In the genomic region with DNA sequence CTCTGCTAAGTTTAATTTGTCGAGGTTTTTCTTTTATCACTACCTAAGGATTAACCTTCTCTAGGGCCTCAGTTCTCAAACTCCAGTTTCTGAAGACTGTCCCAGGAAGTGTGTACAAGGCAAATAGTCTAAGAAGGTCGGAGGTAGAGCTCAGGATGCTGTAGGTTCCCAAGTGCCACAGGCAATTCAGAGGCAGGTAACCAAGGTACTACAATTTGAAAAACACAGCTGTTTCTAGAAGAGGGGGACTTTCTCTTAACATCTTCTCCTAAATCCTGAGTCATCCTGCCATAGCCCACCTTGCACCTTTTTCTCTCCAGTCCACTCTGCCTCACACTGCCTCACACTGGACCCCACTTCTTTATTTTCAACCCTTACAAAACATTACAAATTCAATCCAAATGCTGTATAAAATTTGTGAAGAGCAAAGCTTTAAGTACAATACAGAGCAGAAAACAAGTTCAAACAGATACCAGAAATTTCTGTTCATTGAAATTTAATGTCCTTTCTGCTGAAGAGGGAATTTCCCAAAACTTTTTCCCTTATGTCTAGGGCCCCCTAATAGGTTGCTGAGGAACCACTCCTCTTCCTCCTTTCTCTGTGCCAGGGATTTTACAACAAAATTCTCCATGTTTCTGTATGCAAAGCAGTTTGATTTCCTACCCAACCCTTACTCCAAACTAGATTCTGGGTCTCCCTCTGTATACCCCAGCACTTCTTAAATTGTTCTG, we compare ENCODE assay signal across 2 cellular contexts.
A peak's percentile ranks its signal among the peaks of the same experiment; 100 is the strongest.
TF ChIP-seq lines count a peak whose summit lies in the region.

No MANE protein-coding gene starts in this region.

TF ChIP-seq in WTC11, 78 proteins besides CTCF, POLR2A, EP300 and RAD21 (continued from another document):
- TF ChIP-seq, protein P1, sequence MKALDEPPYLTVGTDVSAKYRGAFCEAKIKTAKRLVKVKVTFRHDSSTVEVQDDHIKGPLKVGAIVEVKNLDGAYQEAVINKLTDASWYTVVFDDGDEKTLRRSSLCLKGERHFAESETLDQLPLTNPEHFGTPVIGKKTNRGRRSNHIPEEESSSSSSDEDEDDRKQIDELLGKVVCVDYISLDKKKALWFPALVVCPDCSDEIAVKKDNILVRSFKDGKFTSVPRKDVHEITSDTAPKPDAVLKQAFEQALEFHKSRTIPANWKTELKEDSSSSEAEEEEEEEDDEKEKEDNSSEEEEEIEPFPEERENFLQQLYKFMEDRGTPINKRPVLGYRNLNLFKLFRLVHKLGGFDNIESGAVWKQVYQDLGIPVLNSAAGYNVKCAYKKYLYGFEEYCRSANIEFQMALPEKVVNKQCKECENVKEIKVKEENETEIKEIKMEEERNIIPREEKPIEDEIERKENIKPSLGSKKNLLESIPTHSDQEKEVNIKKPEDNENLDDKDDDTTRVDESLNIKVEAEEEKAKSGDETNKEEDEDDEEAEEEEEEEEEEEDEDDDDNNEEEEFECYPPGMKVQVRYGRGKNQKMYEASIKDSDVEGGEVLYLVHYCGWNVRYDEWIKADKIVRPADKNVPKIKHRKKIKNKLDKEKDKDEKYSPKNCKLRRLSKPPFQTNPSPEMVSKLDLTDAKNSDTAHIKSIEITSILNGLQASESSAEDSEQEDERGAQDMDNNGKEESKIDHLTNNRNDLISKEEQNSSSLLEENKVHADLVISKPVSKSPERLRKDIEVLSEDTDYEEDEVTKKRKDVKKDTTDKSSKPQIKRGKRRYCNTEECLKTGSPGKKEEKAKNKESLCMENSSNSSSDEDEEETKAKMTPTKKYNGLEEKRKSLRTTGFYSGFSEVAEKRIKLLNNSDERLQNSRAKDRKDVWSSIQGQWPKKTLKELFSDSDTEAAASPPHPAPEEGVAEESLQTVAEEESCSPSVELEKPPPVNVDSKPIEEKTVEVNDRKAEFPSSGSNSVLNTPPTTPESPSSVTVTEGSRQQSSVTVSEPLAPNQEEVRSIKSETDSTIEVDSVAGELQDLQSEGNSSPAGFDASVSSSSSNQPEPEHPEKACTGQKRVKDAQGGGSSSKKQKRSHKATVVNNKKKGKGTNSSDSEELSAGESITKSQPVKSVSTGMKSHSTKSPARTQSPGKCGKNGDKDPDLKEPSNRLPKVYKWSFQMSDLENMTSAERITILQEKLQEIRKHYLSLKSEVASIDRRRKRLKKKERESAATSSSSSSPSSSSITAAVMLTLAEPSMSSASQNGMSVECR (CRISPR knock-in tag; IDR thresholded peaks at IDR 0.05; ENCODE audit: borderline replicate concordance), result no peak

TF ChIP-seq in HepG2, 621 proteins besides CTCF, POLR2A, EP300 and RAD21:
- TF ChIP-seq, protein P2, sequence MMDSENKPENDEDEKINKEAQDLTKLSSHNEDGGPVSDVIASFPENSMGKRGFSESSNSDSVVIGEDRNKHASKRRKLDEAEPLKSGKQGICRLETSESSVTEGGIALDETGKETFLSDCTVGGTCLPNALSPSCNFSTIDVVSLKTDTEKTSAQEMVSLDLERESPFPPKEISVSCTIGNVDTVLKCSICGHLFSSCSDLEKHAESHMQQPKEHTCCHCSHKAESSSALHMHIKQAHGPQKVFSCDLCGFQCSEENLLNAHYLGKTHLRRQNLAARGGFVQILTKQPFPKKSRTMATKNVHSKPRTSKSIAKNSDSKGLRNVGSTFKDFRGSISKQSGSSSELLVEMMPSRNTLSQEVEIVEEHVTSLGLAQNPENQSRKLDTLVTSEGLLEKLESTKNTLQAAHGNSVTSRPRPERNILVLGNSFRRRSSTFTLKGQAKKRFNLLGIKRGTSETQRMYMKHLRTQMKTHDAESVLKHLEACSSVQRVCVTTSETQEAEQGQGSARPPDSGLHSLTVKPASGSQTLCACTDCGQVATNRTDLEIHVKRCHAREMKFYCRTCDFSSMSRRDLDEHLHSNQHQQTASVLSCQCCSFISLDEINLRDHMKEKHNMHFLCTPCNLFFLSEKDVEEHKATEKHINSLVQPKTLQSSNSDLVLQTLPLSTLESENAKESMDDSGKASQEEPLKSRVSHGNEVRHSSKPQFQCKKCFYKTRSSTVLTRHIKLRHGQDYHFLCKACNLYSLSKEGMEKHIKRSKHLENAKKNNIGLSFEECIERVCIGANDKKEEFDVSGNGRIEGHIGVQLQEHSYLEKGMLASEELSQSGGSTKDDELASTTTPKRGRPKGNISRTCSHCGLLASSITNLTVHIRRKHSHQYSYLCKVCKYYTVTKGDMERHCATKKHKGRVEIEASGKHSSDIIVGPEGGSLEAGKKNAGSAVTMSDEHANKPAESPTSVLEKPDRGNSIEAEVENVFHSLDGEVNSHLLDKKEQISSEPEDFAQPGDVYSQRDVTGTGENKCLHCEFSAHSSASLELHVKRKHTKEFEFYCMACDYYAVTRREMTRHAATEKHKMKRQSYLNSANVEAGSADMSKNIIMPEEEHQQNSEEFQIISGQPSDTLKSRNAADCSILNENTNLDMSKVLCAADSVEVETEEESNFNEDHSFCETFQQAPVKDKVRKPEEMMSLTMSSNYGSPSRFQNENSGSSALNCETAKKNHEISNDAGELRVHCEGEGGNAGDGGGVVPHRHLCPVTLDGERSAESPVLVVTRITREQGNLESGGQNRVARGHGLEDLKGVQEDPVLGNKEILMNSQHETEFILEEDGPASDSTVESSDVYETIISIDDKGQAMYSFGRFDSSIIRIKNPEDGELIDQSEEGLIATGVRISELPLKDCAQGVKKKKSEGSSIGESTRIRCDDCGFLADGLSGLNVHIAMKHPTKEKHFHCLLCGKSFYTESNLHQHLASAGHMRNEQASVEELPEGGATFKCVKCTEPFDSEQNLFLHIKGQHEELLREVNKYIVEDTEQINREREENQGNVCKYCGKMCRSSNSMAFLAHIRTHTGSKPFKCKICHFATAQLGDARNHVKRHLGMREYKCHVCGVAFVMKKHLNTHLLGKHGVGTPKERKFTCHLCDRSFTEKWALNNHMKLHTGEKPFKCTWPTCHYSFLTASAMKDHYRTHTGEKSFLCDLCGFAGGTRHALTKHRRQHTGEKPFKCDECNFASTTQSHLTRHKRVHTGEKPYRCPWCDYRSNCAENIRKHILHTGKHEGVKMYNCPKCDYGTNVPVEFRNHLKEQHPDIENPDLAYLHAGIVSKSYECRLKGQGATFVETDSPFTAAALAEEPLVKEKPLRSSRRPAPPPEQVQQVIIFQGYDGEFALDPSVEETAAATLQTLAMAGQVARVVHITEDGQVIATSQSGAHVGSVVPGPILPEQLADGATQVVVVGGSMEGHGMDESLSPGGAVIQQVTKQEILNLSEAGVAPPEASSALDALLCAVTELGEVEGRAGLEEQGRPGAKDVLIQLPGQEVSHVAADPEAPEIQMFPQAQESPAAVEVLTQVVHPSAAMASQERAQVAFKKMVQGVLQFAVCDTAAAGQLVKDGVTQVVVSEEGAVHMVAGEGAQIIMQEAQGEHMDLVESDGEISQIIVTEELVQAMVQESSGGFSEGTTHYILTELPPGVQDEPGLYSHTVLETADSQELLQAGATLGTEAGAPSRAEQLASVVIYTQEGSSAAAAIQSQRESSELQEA (CRISPR knock-in tag; IDR thresholded peaks at IDR 0.05; ENCODE audit: not compliant biosample characterization), result no peak
- TF ChIP-seq KDM6A (CRISPR knock-in tag; IDR thresholded peaks at IDR 0.05; ENCODE audit: low read depth) (no peak), ZSCAN25 (CRISPR knock-in tag; IDR thresholded peaks at IDR 0.05) (0 out of 2 replicates have a peak, but pooled peaks have one; percentile 10), HNF1B (CRISPR knock-in tag; IDR thresholded peaks at IDR 0.05) (no peak)
